24 cellular contexts compared by ENCODE assay signal in genomic region chr5:174189638-174190037, GRCh38.
"Had no signal": no experiment of that assay in that cellular context is flagged by ENCODE, and none has a peak within 500 bp of the region (broad histone marks: within the 10 kb centered on the region; RNA-seq: fewer than 3 reads in every experiment).

No MANE protein-coding gene starts in this region.

- H3K27ac Mint-ChIP-seq: activated B cell treated with CpG ODN at 0.5 μM for 24 hours; activated CD8-positive, alpha-beta T cell treated with anti-CD3 and anti-CD28 coated beads, Interleukin-2, amount 10 ng/mL, durations not matched to agents 7 days and 5 days; activated naive CD8-positive, alpha-beta T cell; activated T-cell treated with anti-CD3 and anti-CD28 coated beads, Interleukin-2, amount 50 U/mL, for 72 hours; naive thymus-derived CD8-positive, alpha-beta T cell; stimulated activated naive CD8-positive, alpha-beta T cell treated with anti-CD3 and anti-CD28 coated beads, Interleukin-15, amount 100 ng/mL, for 72 hours had no signal

- H3K9me3 Mint-ChIP-seq: activated T-cell treated with anti-CD3 and anti-CD28 coated beads, Interleukin-2, amount 50 U/mL, for 72 hours; naive thymus-derived CD8-positive, alpha-beta T cell; stimulated activated naive CD8-positive, alpha-beta T cell treated with anti-CD3 and anti-CD28 coated beads, Interleukin-15, amount 100 ng/mL, for 72 hours had no signal

- FAIRE-seq: TTC549 had no signal

- H3K36me3 ChIP-seq: colonic mucosa, sigmoid colon, upper lobe of left lung had no signal

- ATAC-seq: activated CD8-positive, alpha-beta T cell treated with anti-CD3 and anti-CD28 coated beads, Interleukin-2, amount 10 ng/mL, durations not matched to agents 7 days and 5 days; activated T-cell treated with anti-CD3 and anti-CD28 coated beads, Interleukin-2, amount 50 U/mL, for 72 hours; mucosa of descending colon; naive thymus-derived CD8-positive, alpha-beta T cell; psoas muscle; stimulated activated naive CD8-positive, alpha-beta T cell treated with anti-CD3 and anti-CD28 coated beads, Interleukin-15, amount 100 ng/mL, for 72 hours had no signal

- H3K4me3 ChIP-seq: colonic mucosa, lung, mucosa of descending colon, psoas muscle, sigmoid colon, upper lobe of left lung had no signal

- H3K27me3 ChIP-seq: colonic mucosa, upper lobe of left lung had no signal

- DNase-seq: activated B cell treated with CpG ODN at 0.5 μM for 24 hours; activated CD4-positive, alpha-beta T cell treated with anti-CD3 and anti-CD28 coated beads for 48 hours; activated CD8-positive, alpha-beta memory T cell treated with anti-CD3 and anti-CD28 coated beads, Interleukin-2, amount 50 U/mL, for 4 hours; activated CD8-positive, alpha-beta T cell treated with anti-CD3 and anti-CD28 coated beads, Interleukin-2, amount 10 ng/mL, durations not matched to agents 7 days and 5 days; activated gamma-delta T cell; activated T-cell treated with anti-CD3 and anti-CD28 coated beads, Interleukin-2, amount 50 U/mL, for 72 hours; amniotic stem cell; central memory CD4-positive, alpha-beta T cell; colonic mucosa; effector CD4-positive, alpha-beta T cell; foreskin fibroblast; kidney glomerular epithelial cell; mucosa of descending colon; naive thymus-derived CD8-positive, alpha-beta T cell; occipital lobe; psoas muscle; sigmoid colon; stimulated activated CD4-positive, alpha-beta T cell treated with anti-CD3 and anti-CD28 coated beads, Interleukin-1b, Interleukin-23, amount 100 ng/mL, for 48 hours; stimulated activated naive CD8-positive, alpha-beta T cell treated with anti-CD3 and anti-CD28 coated beads, Interleukin-15, amount 100 ng/mL, for 72 hours; SW 1271 had no signal

- H3K27ac ChIP-seq: colonic mucosa, psoas muscle, sigmoid colon, upper lobe of left lung had no signal

- H3K4me3 Mint-ChIP-seq: activated B cell treated with CpG ODN at 0.5 μM for 24 hours; activated CD8-positive, alpha-beta T cell treated with anti-CD3 and anti-CD28 coated beads, Interleukin-2, amount 10 ng/mL, durations not matched to agents 7 days and 5 days; activated naive CD8-positive, alpha-beta T cell; activated T-cell treated with anti-CD3 and anti-CD28 coated beads, Interleukin-2, amount 50 U/mL, for 72 hours; naive thymus-derived CD8-positive, alpha-beta T cell; stimulated activated naive CD8-positive, alpha-beta T cell treated with anti-CD3 and anti-CD28 coated beads, Interleukin-15, amount 100 ng/mL, for 72 hours had no signal

- H3K27me3 Mint-ChIP-seq: activated B cell treated with CpG ODN at 0.5 μM for 24 hours had no signal

- H3K36me3 Mint-ChIP-seq: activated naive CD8-positive, alpha-beta T cell; naive thymus-derived CD8-positive, alpha-beta T cell had no signal

- H3K4me1 ChIP-seq: colonic mucosa, psoas muscle, sigmoid colon, upper lobe of left lung had no signal

- H3K9me3 ChIP-seq: colonic mucosa, mucosa of descending colon, psoas muscle, sigmoid colon, upper lobe of left lung had no signal

- H3K4me1 Mint-ChIP-seq: activated B cell treated with CpG ODN at 0.5 μM for 24 hours; naive thymus-derived CD8-positive, alpha-beta T cell; stimulated activated naive CD8-positive, alpha-beta T cell treated with anti-CD3 and anti-CD28 coated beads, Interleukin-15, amount 100 ng/mL, for 72 hours had no signal
